ENCODE assay signal across 1 cellular context in the genomic region with DNA sequence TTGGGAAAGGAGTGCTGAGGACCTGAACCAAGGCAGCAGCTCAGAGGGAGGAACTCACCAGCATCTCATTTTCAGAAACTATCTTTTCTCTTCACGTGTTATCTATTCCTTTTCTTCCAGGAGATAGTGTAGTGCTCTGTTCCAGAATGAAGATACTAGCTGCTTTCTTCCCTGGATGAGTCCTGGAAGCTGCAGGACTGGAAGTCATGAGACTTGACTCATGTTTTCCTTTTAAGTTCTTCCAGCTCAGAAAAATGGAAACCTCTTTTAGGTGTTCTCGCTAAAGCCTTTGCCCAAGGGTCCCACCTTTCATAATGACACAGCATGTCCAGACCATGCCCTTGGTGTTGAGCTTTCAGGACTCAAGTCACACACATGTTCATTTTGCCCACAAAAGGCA.
TF ChIP-seq lines count a peak whose summit lies in the region.

No MANE protein-coding gene starts in this region.

TF ChIP-seq in IMR-90, 13 proteins besides CTCF, POLR2A, EP300 and RAD21 (continued from another document):
- no peak for TF ChIP-seq SMC3 (IDR thresholded peaks at IDR 0.05; ENCODE audit: low read depth, low read length)
- no peak for TF ChIP-seq MAFK (IDR thresholded peaks at IDR 0.05; ENCODE audit: low read depth, low read length)
- no peak for TF ChIP-seq CEBPB (IDR thresholded peaks at IDR 0.05; ENCODE audit: low read depth, low read length)
- no peak for TF ChIP-seq RCOR1 (IDR thresholded peaks at IDR 0.05; ENCODE audit: insufficient replicate concordance, low read length)
- TF ChIP-seq USF2 (IDR thresholded peaks at IDR 0.05; ENCODE audit: low read depth, low read length), result no peak
- TF ChIP-seq NFE2L2 (IDR thresholded peaks at IDR 0.05; ENCODE audit: low read depth, low read length), result no peak
- no peak for TF ChIP-seq FOS (IDR thresholded peaks at IDR 0.05; ENCODE audit: low read depth, low read length)
- no peak for TF ChIP-seq RFX5 (IDR thresholded peaks at IDR 0.05; ENCODE audit: low read depth, low read length)
- no peak for TF ChIP-seq BHLHE40 (IDR thresholded peaks at IDR 0.05; ENCODE audit: low read depth, low read length)
- TF ChIP-seq MAZ (IDR thresholded peaks at IDR 0.05; ENCODE audit: borderline replicate concordance, low read depth, low read length), result no peak
